3 cellular contexts compared by ENCODE assay signal in genomic region chr14:64045091-64045490, GRCh38.
"Had no signal": no experiment of that assay in that cellular context is flagged by ENCODE, and none has a peak within 500 bp of the region (broad histone marks: within the 10 kb centered on the region; RNA-seq: fewer than 3 reads in every experiment).

No MANE protein-coding gene starts in this region.

- H3K4me3 ChIP-seq: GM12878 had no signal

- ATAC-seq: GM12878 had no signal

- DNase-seq: GDM1, GF-D8 had no signal
